Comparison of ENCODE assay signal across 9 cellular contexts in genomic region chr5:102971693-102972293, GRCh38.
DNase-seq lines count a peak whose midpoint lies in the region; ATAC-seq, FAIRE-seq and TF ChIP-seq lines count a peak whose summit lies in the region.
"Had no signal": no experiment of that assay in that cellular context is flagged by ENCODE, and none has a peak within 500 bp of the region (broad histone marks: within the 10 kb centered on the region; RNA-seq: fewer than 3 reads in every experiment).

No MANE protein-coding gene starts in this region.

- H3K9me3 ChIP-seq in DOHH2 (ENCODE audit: control insufficient read depth, insufficient read depth, low read length) (no peaks in the 10 kb centered on the region), spleen (peaks cover 0 to 4% (median 0%) of the 10 kb centered on the region in 8 donors)
- H3K9me3 ChIP-seq in CD8-positive, alpha-beta T cell (ENCODE audit: low read length) = no peaks in the 10 kb centered on the region

- no peaks in the 10 kb centered on the region for H3K27me3 ChIP-seq in DOHH2 (ENCODE audit: control insufficient read depth, low read length)
- no peaks in the 10 kb centered on the region for H3K27me3 ChIP-seq in GM23338 (ENCODE audit: insufficient read depth)
- no peaks in the 10 kb centered on the region for H3K27me3 ChIP-seq in spleen (replicated peaks in 1 of 7)
- no peaks in the 10 kb centered on the region for H3K27me3 ChIP-seq in CD8-positive, alpha-beta T cell (ENCODE audit: insufficient read depth, low read length)

- peaks cover 11% of the 10 kb centered on the region; the same call in 1 of the 3 replicates for H3K4me1 Mint-ChIP-seq in GM23338
- H3K4me1 Mint-ChIP-seq in CD8-positive, alpha-beta T cell (ENCODE audit: low read depth) = no peaks in the 10 kb centered on the region
- H3K4me1 Mint-ChIP-seq: memory B cell had no signal

- H4K20me1 ChIP-seq in DOHH2 (ENCODE audit: control insufficient read depth, insufficient read depth, low read depth, low read length) (no peaks in the 10 kb centered on the region), GM23338 (replicated peaks; ENCODE audit: insufficient read depth) (no peaks in the 10 kb centered on the region)

- no peak overlapping the region; the same call in 1 of the 2 replicates for H3K27ac Mint-ChIP-seq in GM23338
- H3K27ac Mint-ChIP-seq in CD8-positive, alpha-beta T cell = no peak overlapping the region
- H3K27ac Mint-ChIP-seq: memory B cell had no signal

- FAIRE-seq in frontal cortex (lab: Jason Lieb, UNC) = peak; percentile 45

- no peaks in the 10 kb centered on the region for H3K79me2 ChIP-seq in DOHH2 (ENCODE audit: control insufficient read depth, low read length)
- no peaks in the 10 kb centered on the region for H3K79me2 ChIP-seq in GM23338 (replicated peaks; ENCODE audit: insufficient read depth)

- no peaks in the 10 kb centered on the region for H3K36me3 Mint-ChIP-seq in GM23338 (ENCODE audit: low read depth)
- peaks cover 11% of the 10 kb centered on the region for H3K36me3 Mint-ChIP-seq in CD8-positive, alpha-beta T cell

- TF ChIP-seq POLR2A in spleen (IDR thresholded peaks at IDR 0.05) = no peak

- H3K4me3 ChIP-seq in DOHH2 (ENCODE audit: low read length) (no peak overlapping the region), GM23338 (no peak overlapping the region), spleen (no peak overlapping the region)
- H3K4me3 ChIP-seq in CD8-positive, alpha-beta T cell (ENCODE audit: low read depth, low read length) = no peak overlapping the region

- H3K9me2 ChIP-seq in DOHH2 (replicated peaks; ENCODE audit: control insufficient read depth, low read length) (no peaks in the 10 kb centered on the region), GM23338 (ENCODE audit: insufficient read depth) (no peaks in the 10 kb centered on the region)

- POLR2A ChIA-PET in CD8-positive, alpha-beta T cell (lab: Charles Lee) = no interaction called here

- no peaks in the 10 kb centered on the region for H3K9me3 Mint-ChIP-seq in GM23338
- H3K9me3 Mint-ChIP-seq in CD8-positive, alpha-beta T cell = no peaks in the 10 kb centered on the region
- H3K9me3 Mint-ChIP-seq: memory B cell had no signal

- CTCF ChIA-PET in CD8-positive, alpha-beta T cell (lab: Charles Lee) = interaction anchor here (0.6 to 2.7 kb wide), 7 partner anchors 10 to 290 kb away, joined by 3 to 10 read pairs (median 4); no protein-coding TSS in a partner anchor

- no peak for ATAC-seq in GM23338
- ATAC-seq in GM18870 (IDR thresholded peaks at IDR 0.05; ENCODE audit: unreplicated experiment) = no peak
- no peak for ATAC-seq in CD8-positive, alpha-beta T cell

- DNase-seq in GM23338 (ENCODE audit: low spot score) (peak; percentile 37), RPMI7951 (ENCODE audit: low read depth) (peak; percentile 47), frontal cortex (ENCODE audit: low spot score in 2 of 2) (peak in 1 of 2 donors; percentile 14), spleen (no peak), T-helper 9 cell (no peak)
- no peak for DNase-seq in CD8-positive, alpha-beta T cell

- 68 to 97% (median 86%) methylated on average over 1 of the region's 1 CpG for WGBS in spleen, 5 donors

- H3F3A ChIP-seq in DOHH2 (ENCODE audit: control insufficient read depth, insufficient read depth) (no peaks in the 10 kb centered on the region), GM23338 (replicated peaks; ENCODE audit: low read depth) (no peaks in the 10 kb centered on the region)

- intact Hi-C loops in spleen (cut with DNase I; ENCODE audit: low total_unique reads) = no loop called here
- intact Hi-C loops in CD8-positive, alpha-beta T cell (cut with DNase I, micrococcal nuclease) = loop anchor here (2.0 to 5.0 kb wide), 3 partner anchors 167 to 191 kb away; no protein-coding TSS in a partner anchor

- H3K4me1 ChIP-seq in DOHH2 (ENCODE audit: control insufficient read depth, low read length) (no peaks in the 10 kb centered on the region), GM23338 (ENCODE audit: insufficient read depth) (peaks cover 6% of the 10 kb centered on the region; the same call in 1 of the 2 replicates), spleen (peaks cover 0 to 8% (median 0%) of the 10 kb centered on the region in 6 donors)
- H3K4me1 ChIP-seq in CD8-positive, alpha-beta T cell (ENCODE audit: insufficient read depth, low read length) = no peaks in the 10 kb centered on the region

- no peak overlapping the region for H2AFZ ChIP-seq in GM23338

- no peak overlapping the region for H3K27ac ChIP-seq in DOHH2 (ENCODE audit: low read depth, low read length)
- no peak overlapping the region for H3K27ac ChIP-seq in GM23338 (ENCODE audit: low read depth)
- no peak overlapping the region for H3K27ac ChIP-seq in spleen
- H3K27ac ChIP-seq in CD8-positive, alpha-beta T cell (ENCODE audit: low read depth, low read length) = no peak overlapping the region

- no peak overlapping the region for H3K4me2 ChIP-seq in DOHH2 (ENCODE audit: low read length)
- H3K4me2 ChIP-seq in GM23338 = no peak overlapping the region

- peak; percentile 38 for TF ChIP-seq CTCF in DOHH2 (IDR thresholded peaks at IDR 0.05; ENCODE audit: low read depth, low read length, poor library complexity, severe bottlenecking)
- peak; percentile 45 to 48; a peak in 3 of 4 replicates for TF ChIP-seq CTCF in GM23338 (conservative IDR thresholded peaks at IDR 0.05; ENCODE audit: low read depth in 2 of 2)
- peak in 6 of 11 experiments; percentile 13 to 41 (median 26) for TF ChIP-seq CTCF in spleen (IDR thresholded peaks at IDR 0.05 in 8 of 11, conservative IDR thresholded peaks at IDR 0.05 in 3 of 11)
- TF ChIP-seq CTCF in CD8-positive, alpha-beta T cell (IDR thresholded peaks at IDR 0.05) = no peak

- no peak overlapping the region for H3K4me3 Mint-ChIP-seq in GM23338
- H3K4me3 Mint-ChIP-seq in CD8-positive, alpha-beta T cell = no peak overlapping the region
- H3K4me3 Mint-ChIP-seq: memory B cell had no signal

- H3K27me3 Mint-ChIP-seq in GM23338 (ENCODE audit: insufficient read depth, low read depth, poor library complexity) = no peaks in the 10 kb centered on the region
- no peaks in the 10 kb centered on the region for H3K27me3 Mint-ChIP-seq in CD8-positive, alpha-beta T cell (ENCODE audit: low read depth)
- H3K27me3 Mint-ChIP-seq: memory B cell had no signal

- no peaks in the 10 kb centered on the region for H3K36me3 ChIP-seq in DOHH2 (ENCODE audit: control insufficient read depth, low read length)
- no peaks in the 10 kb centered on the region for H3K36me3 ChIP-seq in GM23338 (ENCODE audit: insufficient read depth)
- peaks cover 0 to 21% (median 0%) of the 10 kb centered on the region in 6 donors for H3K36me3 ChIP-seq in spleen
- no peaks in the 10 kb centered on the region for H3K36me3 ChIP-seq in CD8-positive, alpha-beta T cell (ENCODE audit: insufficient read depth, low read length)

TF ChIP-seq in GM23338, 12 proteins besides CTCF, POLR2A, EP300 and RAD21:
- TF ChIP-seq EZH2phosphoT487 (IDR thresholded peaks at IDR 0.05; ENCODE audit: unreplicated experiment) = no peak
- no peak for TF ChIP-seq JUNB (IDR thresholded peaks at IDR 0.05; ENCODE audit: unreplicated experiment)

Comparison
In these comparisons a context has a peak if more than half of its experiments do, and no peak if none do; other contexts are left out.
1. DNase-seq: peak in GM23338 (single experiment) and RPMI7951 (single experiment); none in spleen (single experiment), CD8-positive, alpha-beta T cell (0 of 7) and T-helper 9 cell (single experiment).